In the genomic region with DNA sequence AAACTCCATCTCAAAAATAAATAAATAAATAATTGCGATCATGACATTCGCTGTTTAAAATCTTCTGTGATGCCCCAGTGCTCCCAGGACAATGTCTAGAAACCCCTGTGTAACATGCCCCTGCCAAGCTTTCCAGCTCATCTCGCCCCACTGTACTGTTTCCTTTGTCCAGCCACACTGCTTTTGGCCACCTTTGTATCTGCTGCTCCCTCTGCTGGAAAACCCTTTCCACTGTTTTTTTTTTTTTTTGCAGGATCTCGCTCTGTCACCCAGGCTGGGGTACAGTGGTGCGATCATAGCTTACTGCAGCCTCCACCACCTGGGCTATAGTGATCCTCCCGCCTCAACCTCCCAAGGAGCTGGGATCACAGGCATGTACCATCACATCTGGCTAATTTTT, we compare ENCODE assay signal across 7 cellular contexts. TPM values are rescaled to one million over a fixed set of nuclear protein-coding genes. Genes with fewer than 3 reads are reported as not detected.
DNase-seq lines count a peak whose midpoint lies in the region; ATAC-seq and TF ChIP-seq lines count a peak whose summit lies in the region.
"Had no signal": no experiment of that assay in that cellular context is flagged by ENCODE, and none has a peak within 500 bp of the region (broad histone marks: within the 10 kb centered on the region; RNA-seq: fewer than 3 reads in every experiment).

No MANE protein-coding gene starts in this region.

- H3K27me3 Mint-ChIP-seq in T-helper 17 cell (no peaks in the 10 kb centered on the region), natural killer cell (ENCODE audit: low read depth in 2 of 2) (no peaks in the 10 kb centered on the region)

- peaks cover 13% of the 10 kb centered on the region for H3K36me3 Mint-ChIP-seq in T-helper 17 cell (ENCODE audit: low read depth)
- no peaks in the 10 kb centered on the region for H3K36me3 Mint-ChIP-seq in natural killer cell

- H3K4me1 Mint-ChIP-seq in T-helper 17 cell (peaks cover 20% of the 10 kb centered on the region), natural killer cell (peaks cover 15 to 18% of the 10 kb centered on the region in 2 donors)

- DNase-seq in ELR (ENCODE audit: low read depth) = peak; percentile 41
- no peak for DNase-seq in T-helper 17 cell
- DNase-seq in left lobe of liver (ENCODE audit: low spot score) = no peak
- no peak for DNase-seq in natural killer cell
- no peak for DNase-seq in DMS79 (lab: John Stamatoyannopoulos, UW)
- DNase-seq: activated T-cell treated with anti-CD3 and anti-CD28 coated beads, Interleukin-2, amount 50 U/mL, for 72 hours had no signal

- H3K4me3 Mint-ChIP-seq in T-helper 17 cell (no peak overlapping the region), natural killer cell (no peak overlapping the region)
- H3K4me3 Mint-ChIP-seq: activated T-cell treated with anti-CD3 and anti-CD28 coated beads, Interleukin-2, amount 50 U/mL, for 72 hours had no signal

- H3K9me3 Mint-ChIP-seq in natural killer cell = peaks cover 0 to 3% of the 10 kb centered on the region in 2 donors

- intact Hi-C loops in natural killer cell (cut with micrococcal nuclease) = no loop called here

- TF ChIP-seq CTCF in natural killer cell (IDR thresholded peaks at IDR 0.05) = no peak

- H3K27ac Mint-ChIP-seq in T-helper 17 cell (peak overlapping the region; percentile 87), natural killer cell (no peak overlapping the region)
- H3K27ac Mint-ChIP-seq: activated T-cell treated with anti-CD3 and anti-CD28 coated beads, Interleukin-2, amount 50 U/mL, for 72 hours had no signal

- no peaks in the 10 kb centered on the region for H3K9me3 ChIP-seq in T-helper 17 cell (ENCODE audit: control insufficient read depth, low read length, poor library complexity, severe bottlenecking)

- no peak for ATAC-seq in T-helper 17 cell
- peak; percentile 62 for ATAC-seq in left lobe of liver
- no peak for ATAC-seq in HG02642 (IDR thresholded peaks at IDR 0.05; ENCODE audit: poor library complexity, unreplicated experiment)
- no peak for ATAC-seq in natural killer cell
- ATAC-seq: activated T-cell treated with anti-CD3 and anti-CD28 coated beads, Interleukin-2, amount 50 U/mL, for 72 hours had no signal

RNA-seq across cellular contexts. Expression of gene PLAUR, which starts 7.5 kb away (rescaled TPM):
- total RNA-seq in T-helper 17 cell (10 to 100 TPM; 21.1 to 35.8 TPM), left lobe of liver (3.4 TPM), natural killer cell (100 to 1,000 TPM in 1 of 3 donors, 10 to 100 TPM in 2; 44.5 to 141 (median 55.5) TPM)

RNA-seq across cellular contexts. Expression of gene CADM4, which starts 22.8 kb away (rescaled TPM):
- under 1 TPM; 0.40 to 0.91 TPM for total RNA-seq in T-helper 17 cell
- 5.1 TPM for total RNA-seq in left lobe of liver
- under 1 TPM in 2 of 3 donors, not detected in 1; 0.19 to 0.38 TPM for total RNA-seq in natural killer cell

RNA-seq across cellular contexts. Expression of gene ZNF428, which starts 43.1 kb away (rescaled TPM):
- total RNA-seq in T-helper 17 cell (10 to 100 TPM; 23.8 to 26.3 TPM), left lobe of liver (15.7 TPM), natural killer cell (10 to 100 TPM; 36.3 to 50.5 (median 37.6) TPM)

RNA-seq across cellular contexts. Expression of gene SRRM5, which starts 50.6 kb away (rescaled TPM):
- total RNA-seq in T-helper 17 cell (under 1 TPM; 0.40 to 0.60 TPM), left lobe of liver (0.35 TPM), natural killer cell (under 1 TPM; 0.24 to 0.75 (median 0.50) TPM)

RNA-seq across cellular contexts. Expression of gene IRGC, which starts 53.4 kb away (rescaled TPM):
- total RNA-seq in T-helper 17 cell (not detected), left lobe of liver (not detected), natural killer cell (not detected)
- total RNA-seq: activated T-cell treated with anti-CD3 and anti-CD28 coated beads, Interleukin-2, amount 50 U/mL, for 72 hours had no signal
